8 cellular contexts compared by ENCODE assay signal in genomic region chr6:135423649-135424128, GRCh38.
DNase-seq lines count a peak whose midpoint lies in the region; ATAC-seq and TF ChIP-seq lines count a peak whose summit lies in the region.

No MANE protein-coding gene starts in this region.

- no peaks in the 10 kb centered on the region for H3K36me3 Mint-ChIP-seq in Calu3 (ENCODE audit: insufficient read depth, unreplicated experiment)

- BruUV-seq in Calu3 (replicated peaks; lab: Mats Ljungman, UMichigan) = no TSS peak

- H3K4me3 Mint-ChIP-seq in Calu3 (ENCODE audit: low read depth, unreplicated experiment) = no peak overlapping the region

- CTCF ChIA-PET in Calu3 (lab: Charles Lee) = no interaction called here

- H3K4me1 Mint-ChIP-seq in Calu3 (ENCODE audit: low read depth, unreplicated experiment) = no peaks in the 10 kb centered on the region

- intact Hi-C loops in Calu3 (cut with micrococcal nuclease; ENCODE audit: unreplicated experiment) = loop anchor here (1.0 kb wide), 1 partner anchor 278 kb away; no protein-coding TSS in a partner anchor

- H3K9me3 Mint-ChIP-seq in Calu3 (ENCODE audit: low read depth, unreplicated experiment) = no peaks in the 10 kb centered on the region

- no peaks in the 10 kb centered on the region for H3K27me3 Mint-ChIP-seq in Calu3 (ENCODE audit: unreplicated experiment)

- ATAC-seq in GM19023 (IDR thresholded peaks at IDR 0.05; ENCODE audit: unreplicated experiment) = peak; percentile 81
- peak; percentile 74 for ATAC-seq in HG03097 (IDR thresholded peaks at IDR 0.05; ENCODE audit: low FRiP score, unreplicated experiment)

- H3K27ac Mint-ChIP-seq in Calu3 (ENCODE audit: unreplicated experiment) = no peak overlapping the region

- DNase-seq in Calu3 (peak; percentile 2), NCI-H2196 treated with DMSO at 0.1 percent for 48 hours (lab: John Stamatoyannopoulos, UW; ENCODE audit: unreplicated experiment) (peak; percentile 39), amniotic stem cell (lab: John Stamatoyannopoulos, UW) (peak; percentile 12), hepatic stellate cell (ENCODE audit: low spot score) (peak; percentile 7), superior temporal gyrus (ENCODE audit: extremely low spot score) (peak; percentile 63), C1 segment of cervical spinal cord (lab: John Stamatoyannopoulos, UW) (no peak)

- TF ChIP-seq CTCF in Calu3 (IDR thresholded peaks at IDR 0.05; ENCODE audit: unreplicated experiment) = peak; percentile 27

Comparison
In these comparisons a context has a peak if more than half of its experiments do, and no peak if none do; other contexts are left out.
1. DNase-seq: peak in Calu3 (single experiment), NCI-H2196 treated with DMSO at 0.1 percent for 48 hours (single experiment), amniotic stem cell (single experiment), hepatic stellate cell (single experiment) and superior temporal gyrus (single experiment); none in C1 segment of cervical spinal cord (0 of 14).